Comparison of ENCODE assay signal across 17 cellular contexts in genomic region chr17:65485388-65486299, GRCh38.
DNase-seq lines count a peak whose midpoint lies in the region; ATAC-seq and TF ChIP-seq lines count a peak whose summit lies in the region.
"Had no signal": no experiment of that assay in that cellular context is flagged by ENCODE, and none has a peak within 500 bp of the region (broad histone marks: within the 10 kb centered on the region; RNA-seq: fewer than 3 reads in every experiment).

No MANE protein-coding gene starts in this region.

- H3K9ac ChIP-seq in GM23248: no peak overlapping the region
- no peak overlapping the region for H3K9ac ChIP-seq in endodermal cell (ENCODE audit: extremely low read depth, low read length, poor library complexity, severe bottlenecking)

- 41 to 44% methylated on average over 9 of the region's 9 CpGs for WGBS in GM23248 (ENCODE audit: low coverage in 1 of 2, low lambda C conversion rate in 2 of 2, missing lambda C conversion rate in 2 of 2), 2 experiments
- WGBS in endodermal cell (ENCODE audit: insufficient coverage in 1 of 2, insufficient read length in 1 of 2), 2 experiments: 84 to 89% methylated on average over 4 to 9 of the region's 9 CpGs
- 54 to 62% methylated on average over 9 of the region's 9 CpGs for WGBS in lung, 2 donors

- H3F3A ChIP-seq in GM23248 (ENCODE audit: insufficient read depth): no peaks in the 10 kb centered on the region

- no peaks in the 10 kb centered on the region for H3K9me2 ChIP-seq in GM23248 (ENCODE audit: insufficient read depth)

- H4K20me1 ChIP-seq in GM23248 (ENCODE audit: insufficient read depth): no peaks in the 10 kb centered on the region

- no peaks in the 10 kb centered on the region for H3K27me3 ChIP-seq in GM23248 (replicated peaks; ENCODE audit: insufficient read depth)
- no peaks in the 10 kb centered on the region for H3K27me3 ChIP-seq in endodermal cell (ENCODE audit: control insufficient read depth, insufficient read depth, low read length, poor library complexity, severe bottlenecking)
- no peaks in the 10 kb centered on the region for H3K27me3 ChIP-seq in lung (ENCODE audit: control insufficient read depth, insufficient read depth)
- H3K27me3 ChIP-seq: BE2C had no signal

- no peaks in the 10 kb centered on the region for H3K36me3 Mint-ChIP-seq in endodermal cell (ENCODE audit: low read depth)
- no peaks in the 10 kb centered on the region for H3K36me3 Mint-ChIP-seq in activated T-cell treated with anti-CD3 and anti-CD28 coated beads, Interleukin-2, amount 50 U/mL, for 24 hours (ENCODE audit: low read depth)

- no peak for TF ChIP-seq CTCF in endodermal cell (conservative IDR thresholded peaks at IDR 0.05)
- TF ChIP-seq CTCF in lung (IDR thresholded peaks at IDR 0.05; ENCODE audit: control extremely low read depth, extremely low read depth): no peak

- peaks cover 26% of the 10 kb centered on the region for H3K9me3 Mint-ChIP-seq in endodermal cell
- no peaks in the 10 kb centered on the region for H3K9me3 Mint-ChIP-seq in activated T-cell treated with anti-CD3 and anti-CD28 coated beads, Interleukin-2, amount 50 U/mL, for 24 hours

- no peaks in the 10 kb centered on the region for H3K79me2 ChIP-seq in GM23248 (ENCODE audit: insufficient read depth)

- H3K4me1 Mint-ChIP-seq in endodermal cell: peaks cover 8% of the 10 kb centered on the region
- H3K4me1 Mint-ChIP-seq in activated T-cell treated with anti-CD3 and anti-CD28 coated beads, Interleukin-2, amount 50 U/mL, for 24 hours (ENCODE audit: low read depth): peaks cover 4% of the 10 kb centered on the region

- in situ Hi-C loops in GM23248 (cut with MboI): no loop called here

- H3K27ac Mint-ChIP-seq in endodermal cell: no peak overlapping the region
- H3K27ac Mint-ChIP-seq in activated T-cell treated with anti-CD3 and anti-CD28 coated beads, Interleukin-2, amount 50 U/mL, for 24 hours: no peak overlapping the region

- H3K27me3 Mint-ChIP-seq in endodermal cell (ENCODE audit: insufficient read depth): peaks cover 2% of the 10 kb centered on the region
- peaks cover 16% of the 10 kb centered on the region for H3K27me3 Mint-ChIP-seq in activated T-cell treated with anti-CD3 and anti-CD28 coated beads, Interleukin-2, amount 50 U/mL, for 24 hours

- H3K4me2 ChIP-seq in GM23248 (ENCODE audit: unreplicated experiment): no peak overlapping the region

- no peak overlapping the region for H3K4me3 Mint-ChIP-seq in endodermal cell
- no peak overlapping the region for H3K4me3 Mint-ChIP-seq in activated T-cell treated with anti-CD3 and anti-CD28 coated beads, Interleukin-2, amount 50 U/mL, for 24 hours

- ATAC-seq in lung (ENCODE audit: insufficient read depth, low FRiP score): peak; percentile 73
- ATAC-seq: GM12878 had no signal

- H3K27ac ChIP-seq in GM23248 (no peak overlapping the region), endodermal cell (ENCODE audit: low read depth, low read length) (no peak overlapping the region), lung (ENCODE audit: low read depth in 1 of 2, low read length in 1 of 2) (peak overlapping the region; percentile 40 to 68)
- H3K27ac ChIP-seq: prostate gland had no signal

- H2AFZ ChIP-seq in GM23248: no peak overlapping the region

- no peaks in the 10 kb centered on the region for H3K9me3 ChIP-seq in GM23248 (ENCODE audit: low read depth)
- no peaks in the 10 kb centered on the region for H3K9me3 ChIP-seq in endodermal cell (ENCODE audit: control insufficient read depth, low read length)
- no peaks in the 10 kb centered on the region for H3K9me3 ChIP-seq in lung (ENCODE audit: control insufficient read depth in 2 of 2, insufficient read depth in 1 of 2, low read length in 1 of 2)
- H3K9me3 ChIP-seq: BE2C, prostate gland had no signal

- DNase-seq in AG08395 (ENCODE audit: low spot score): peak; percentile 17
- peak; percentile 66 for DNase-seq in GM23248
- peak; percentile 37 for DNase-seq in endodermal cell
- DNase-seq in lung (ENCODE audit: low spot score): peak; percentile 86
- DNase-seq in NCI-H345 treated with DMSO at 0.1 percent for 48 hours (lab: John Stamatoyannopoulos, UW; ENCODE audit: unreplicated experiment): no peak
- DNase-seq in activated T-cell treated with anti-CD3 and anti-CD28 coated beads, Interleukin-2, amount 50 U/mL, for 24 hours: no peak
- no peak for DNase-seq in HPDE6-E6E7 (ENCODE audit: extremely low spot score)
- no peak for DNase-seq in SK-N-DZ (ENCODE audit: low spot score)
- DNase-seq: activated effector memory CD4-positive, alpha-beta T cell treated with Interleukin-2 at 50 U/mL for 16 hours; BE2C; DND-41; mesendoderm; NCI-H510A treated with DMSO at 0.1 percent for 48 hours; stimulated activated CD4-positive, alpha-beta T cell treated with anti-CD3 and anti-CD28 coated beads, Interleukin-2, amount 100 ng/mL, for 24 hours; T-helper 2 cell had no signal

- H3K4me1 ChIP-seq in GM23248 (ENCODE audit: insufficient read depth) (0 out of 2 replicates have a peak, but pooled peaks cover 4% of the 10 kb centered on the region), endodermal cell (ENCODE audit: control insufficient read depth, insufficient read depth, low read length) (no peaks in the 10 kb centered on the region), lung (ENCODE audit: control insufficient read depth in 2 of 2, insufficient read depth in 2 of 2, low read length in 2 of 2) (peaks cover 0 to 1% of the 10 kb centered on the region in 2 donors)
- H3K4me1 ChIP-seq: BE2C, prostate gland had no signal

- no peak overlapping the region for H3K4me3 ChIP-seq in GM23248
- H3K4me3 ChIP-seq in endodermal cell (ENCODE audit: low read length): no peak overlapping the region
- no peak overlapping the region for H3K4me3 ChIP-seq in lung
- H3K4me3 ChIP-seq: GM12878, prostate gland had no signal

- H3K36me3 ChIP-seq in GM23248 (ENCODE audit: low read depth) (no peaks in the 10 kb centered on the region), endodermal cell (ENCODE audit: control insufficient read depth, insufficient read depth, low read length) (no peaks in the 10 kb centered on the region), lung (ENCODE audit: control insufficient read depth in 2 of 2, insufficient read depth in 2 of 2, low read length in 2 of 2) (no peaks in the 10 kb centered on the region)
- H3K36me3 ChIP-seq: BE2C, prostate gland had no signal

Comparison
In these comparisons a context has a peak if more than half of its experiments do, and no peak if none do; other contexts are left out.
1. DNase-seq: peak in AG08395 (single experiment), GM23248 (single experiment), endodermal cell (single experiment) and lung (single experiment); none in NCI-H345 treated with DMSO at 0.1 percent for 48 hours (single experiment), activated T-cell treated with anti-CD3 and anti-CD28 coated beads, Interleukin-2, amount 50 U/mL, for 24 hours (single experiment), HPDE6-E6E7 (single experiment) and SK-N-DZ (single experiment).
2. H3K27ac ChIP-seq: peak in lung (2 of 2); none in GM23248 (single experiment) and endodermal cell (single experiment).